Comparison of ENCODE assay signal across 9 cellular contexts in the genomic region with DNA sequence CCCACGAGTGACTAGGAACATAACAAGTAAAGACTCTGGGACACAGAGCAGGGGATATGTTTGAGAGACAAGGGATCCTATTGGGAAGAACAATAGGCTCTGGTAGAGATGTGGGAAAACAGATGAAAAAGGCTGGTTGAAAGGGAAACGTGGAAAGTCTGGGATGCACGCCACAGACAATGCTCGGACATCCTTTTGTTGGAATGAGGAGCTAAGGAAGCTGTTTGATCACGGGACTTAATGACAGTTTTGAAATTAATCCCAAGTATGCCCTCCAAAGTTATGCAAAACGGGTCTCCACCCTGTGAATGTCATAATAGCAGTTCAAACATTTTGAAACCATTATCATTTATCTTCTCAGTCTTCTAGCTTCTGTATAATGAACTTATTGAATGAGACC. TPM values are rescaled to one million over a fixed set of nuclear protein-coding genes. Genes with fewer than 3 reads are reported as not detected.
"Had no signal": no experiment of that assay in that cellular context is flagged by ENCODE, and none has a peak within 500 bp of the region (broad histone marks: within the 10 kb centered on the region; RNA-seq: fewer than 3 reads in every experiment).

No MANE protein-coding gene starts in this region.

- H2AFZ ChIP-seq: GM23248 had no signal

- H3K4me3 ChIP-seq: GM23248, K562 had no signal

- ATAC-seq: K562 had no signal

- DNase-seq: GM23248, GOT3, H9, HCEC 1CT, IMR-90 had no signal

- H3K27ac ChIP-seq: GM23248 had no signal

- FAIRE-seq: H54, HTR-8/SVneo, K562 had no signal

- H3K9ac ChIP-seq: GM23248 had no signal

RNA-seq across cellular contexts. Expression of gene ANO2, which starts 31.7 kb away (rescaled TPM):
- total RNA-seq: GM23248, HT-29, IMR-90 had no signal
- polyA plus RNA-seq: GM23248, K562 had no signal
